ENCODE assay signal across 1 cellular context in the genomic region with DNA sequence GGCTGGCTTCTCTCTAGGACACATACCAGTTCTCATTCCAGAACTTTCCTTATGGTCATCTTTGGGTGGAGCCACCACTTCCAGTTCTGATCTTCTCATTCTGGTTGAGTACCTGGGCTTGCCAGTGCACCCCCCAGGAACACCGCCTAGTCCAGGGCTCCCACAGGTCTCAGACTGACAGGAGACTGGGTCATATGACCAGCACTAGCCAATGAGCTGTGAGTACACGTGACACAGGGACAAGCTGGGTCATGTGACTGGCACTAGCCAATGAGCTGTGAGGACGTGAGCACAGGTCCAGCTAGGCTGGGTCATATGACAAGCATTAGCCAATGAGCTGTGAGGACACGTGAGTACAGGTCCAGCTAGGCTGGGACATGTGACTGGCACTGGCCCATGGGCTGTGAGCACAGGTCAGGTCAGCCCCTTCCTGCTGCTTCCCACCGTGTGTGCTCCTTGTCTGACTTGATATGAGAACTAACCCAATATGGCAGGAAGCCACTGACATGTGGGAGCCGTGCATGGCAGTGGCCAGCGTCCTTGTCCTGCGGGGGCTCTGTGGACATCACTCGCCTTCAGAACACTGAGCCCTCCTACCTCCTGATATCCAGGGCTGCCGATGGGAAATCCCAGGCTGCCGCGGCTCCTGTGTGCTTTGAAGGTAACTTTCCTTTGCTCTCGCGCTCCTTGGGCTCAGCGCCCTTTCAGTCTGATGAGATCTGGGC.
A peak's percentile ranks its signal among the peaks of the same experiment; 100 is the strongest.
TF ChIP-seq lines count a peak whose summit lies in the region.

No MANE protein-coding gene starts in this region.

TF ChIP-seq in HEK293, 187 proteins besides CTCF, POLR2A, EP300 and RAD21 (continued from another document):
- TF ChIP-seq, protein P1, sequence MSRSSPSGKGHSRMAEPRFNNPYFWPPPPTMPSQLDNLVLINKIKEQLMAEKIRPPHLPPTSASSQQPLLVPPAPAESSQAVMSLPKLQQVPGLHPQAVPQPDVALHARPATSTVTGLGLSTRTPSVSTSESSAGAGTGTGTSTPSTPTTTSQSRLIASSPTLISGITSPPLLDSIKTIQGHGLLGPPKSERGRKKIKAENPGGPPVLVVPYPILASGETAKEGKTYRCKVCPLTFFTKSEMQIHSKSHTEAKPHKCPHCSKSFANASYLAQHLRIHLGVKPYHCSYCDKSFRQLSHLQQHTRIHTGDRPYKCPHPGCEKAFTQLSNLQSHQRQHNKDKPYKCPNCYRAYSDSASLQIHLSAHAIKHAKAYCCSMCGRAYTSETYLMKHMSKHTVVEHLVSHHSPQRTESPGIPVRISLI (tag by site-specific recombination; IDR thresholded peaks at IDR 0.05) = no peak
- TF ChIP-seq SCRT2 (tag by site-specific recombination; IDR thresholded peaks at IDR 0.05) (peak; percentile 52; the same call in 1 of the 2 replicates), ZNF19 (tag by site-specific recombination; IDR thresholded peaks at IDR 0.05; ENCODE audit: low read depth) (no peak), ZBTB20 (tag by site-specific recombination; IDR thresholded peaks at IDR 0.05) (peak; percentile 35; the same call in 1 of the 2 replicates)
TF ChIP-seq in HEK293: peak in this region for 5.
